Comparison of ENCODE assay signal across 8 cellular contexts in the genomic region with DNA sequence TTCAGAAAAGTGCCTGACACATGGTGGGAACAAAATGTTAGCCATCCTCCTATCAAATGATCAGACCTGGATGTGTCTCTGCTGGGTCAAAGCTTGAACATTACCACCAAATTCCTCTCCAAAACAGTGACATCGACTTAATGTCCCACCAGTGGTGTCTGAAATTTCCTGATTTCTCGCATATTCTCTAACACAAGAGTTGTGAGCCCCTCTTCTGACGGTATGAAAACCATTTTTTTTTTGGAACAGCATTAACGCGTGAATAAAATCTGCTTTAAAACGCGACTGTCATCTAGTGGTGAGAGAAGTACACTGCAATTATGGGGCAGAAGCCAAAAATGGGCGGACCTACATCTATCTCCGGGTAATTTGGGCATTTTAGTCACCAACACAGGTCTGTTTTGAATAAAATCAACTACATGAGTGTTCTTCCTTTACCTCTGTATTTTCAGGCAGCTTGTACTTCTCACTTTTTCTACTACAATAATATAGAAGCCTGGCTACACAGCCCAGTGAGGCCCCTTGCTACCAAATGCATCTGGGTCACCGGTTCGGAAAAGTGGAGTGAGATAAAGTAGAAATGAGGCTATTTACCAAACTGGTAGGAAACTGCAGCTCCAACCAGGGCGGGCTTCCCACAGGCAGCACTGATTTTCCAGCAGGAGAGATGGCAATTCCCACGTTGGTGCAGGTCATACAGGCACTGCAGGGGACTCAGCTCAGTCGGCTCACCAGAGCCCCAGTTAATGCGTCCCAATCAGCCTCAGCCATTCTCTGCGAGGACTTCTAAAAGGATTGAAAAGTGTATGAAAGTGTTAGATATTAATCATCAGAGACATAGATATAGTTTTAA. TPM values are rescaled to one million over a fixed set of nuclear protein-coding genes. Genes with fewer than 3 reads are reported as not detected.
A peak's percentile ranks its signal among the peaks of the same experiment; 100 is the strongest.
DNase-seq lines count a peak whose midpoint lies in the region; ATAC-seq, FAIRE-seq and TF ChIP-seq lines count a peak whose summit lies in the region.

No MANE protein-coding gene starts in this region.

- no peak overlapping the region for H3K27ac ChIP-seq in colonic mucosa
- H3K27ac ChIP-seq in lower lobe of right lung, result no peak overlapping the region
- H3K27ac ChIP-seq in stomach smooth muscle (ENCODE audit: low read length), result no peak overlapping the region

- intact Hi-C loops in colonic mucosa (cut with DNase I), result loop anchor here (10.0 kb wide), 2 partner anchors 461 to 491 kb away; partner anchors contain the start of gene BFSP1
- intact Hi-C loops in lower lobe of right lung (cut with DNase I), result no loop called here

- H3K4me1 Mint-ChIP-seq in T-helper 17 cell, result peaks cover 28% of the 10 kb centered on the region

- peaks cover 20% of the 10 kb centered on the region for H3K27me3 Mint-ChIP-seq in T-helper 17 cell

- no peaks in the 10 kb centered on the region for H3K4me1 ChIP-seq in colonic mucosa
- no peaks in the 10 kb centered on the region for H3K4me1 ChIP-seq in lower lobe of right lung
- peaks cover 2% of the 10 kb centered on the region for H3K4me1 ChIP-seq in stomach smooth muscle (ENCODE audit: control insufficient read depth, insufficient read depth, low read length)

- H3K9me3 ChIP-seq in T-helper 17 cell (ENCODE audit: control insufficient read depth, low read length, poor library complexity, severe bottlenecking) (no peaks in the 10 kb centered on the region), colonic mucosa (no peaks in the 10 kb centered on the region), lower lobe of right lung (no peaks in the 10 kb centered on the region), stomach smooth muscle (ENCODE audit: control insufficient read depth in 2 of 2, low read length in 2 of 2) (no peaks in the 10 kb centered on the region)

- H3K36me3 ChIP-seq in colonic mucosa, result no peaks in the 10 kb centered on the region
- no peaks in the 10 kb centered on the region for H3K36me3 ChIP-seq in lower lobe of right lung
- no peaks in the 10 kb centered on the region for H3K36me3 ChIP-seq in stomach smooth muscle (ENCODE audit: control insufficient read depth in 2 of 2, insufficient read depth in 2 of 2, low read length in 2 of 2)

- FAIRE-seq in GM18507 (lab: Jason Lieb, UNC), result peak; percentile 78

- DNase-seq in Ammon's horn (ENCODE audit: low spot score) (peak; percentile 65), GM18507 (ENCODE audit: extremely low spot score, insufficient read length, low read depth) (no peak), NB4 (ENCODE audit: low read depth) (peak; percentile 64), T-helper 17 cell (peak in 1 of 3 donors; percentile 23), colonic mucosa (peak; percentile 60), lower lobe of right lung (no peak)

- H3K9ac ChIP-seq in colonic mucosa (ENCODE audit: low read depth in 2 of 2, low read length in 2 of 2) (peak overlapping the region in 1 of 2 donors; percentile 46), stomach smooth muscle (ENCODE audit: low read length in 2 of 2) (peak overlapping the region; percentile 21 to 36)

- H3K27ac Mint-ChIP-seq in T-helper 17 cell, result peak overlapping the region; percentile 65

- no peaks in the 10 kb centered on the region for H3K27me3 ChIP-seq in colonic mucosa
- no peaks in the 10 kb centered on the region for H3K27me3 ChIP-seq in lower lobe of right lung (ENCODE audit: low read depth)
- H3K27me3 ChIP-seq in stomach smooth muscle (ENCODE audit: control insufficient read depth in 1 of 2, insufficient read depth in 2 of 2, low read length in 2 of 2), result no peaks in the 10 kb centered on the region

- H3K4me3 ChIP-seq in NB4 (ENCODE audit: low read depth, low read length), result no peak overlapping the region
- no peak overlapping the region for H3K4me3 ChIP-seq in colonic mucosa
- no peak overlapping the region for H3K4me3 ChIP-seq in lower lobe of right lung
- peak overlapping the region in 1 of 2 donors; percentile 29 for H3K4me3 ChIP-seq in stomach smooth muscle (ENCODE audit: low read length in 2 of 2)

- ATAC-seq in T-helper 17 cell (peak; percentile 90), lower lobe of right lung (peak; percentile 81 to 84), HG02623 (IDR thresholded peaks at IDR 0.05; ENCODE audit: unreplicated experiment) (no peak)

- TF ChIP-seq CTCF in NB4 (IDR thresholded peaks at IDR 0.05; ENCODE audit: low read depth, low read length) (peak; percentile 98), colonic mucosa (IDR thresholded peaks at IDR 0.05) (peak; percentile 99), lower lobe of right lung (IDR thresholded peaks at IDR 0.05) (peak; percentile 96)

- no peak for TF ChIP-seq POLR2A in NB4 (IDR thresholded peaks at IDR 0.05; ENCODE audit: extremely low read depth, insufficient read length)

- no peak overlapping the region for H3K4me3 Mint-ChIP-seq in T-helper 17 cell

- peaks cover 6% of the 10 kb centered on the region for H3K36me3 Mint-ChIP-seq in T-helper 17 cell (ENCODE audit: low read depth)

RNA-seq across cellular contexts. Expression of gene MGME1, which starts 27.4 kb away (rescaled TPM):
- total RNA-seq in T-helper 17 cell (10 to 100 TPM; 10.6 to 10.9 TPM), colonic mucosa (10 to 100 TPM; 20.5 to 21.1 TPM), lower lobe of right lung (11.3 TPM)

RNA-seq across cellular contexts. Expression of gene SNX5, which starts 27.6 kb away (rescaled TPM):
- total RNA-seq in T-helper 17 cell (10 to 100 TPM; 63.8 to 71.5 TPM), colonic mucosa (100 to 1,000 TPM; 116 to 119 TPM), lower lobe of right lung (102 TPM)

Comparison
In these comparisons a context has a peak if more than half of its experiments do, and no peak if none do; other contexts are left out.
1. DNase-seq: peak in Ammon's horn (single experiment), NB4 (single experiment) and colonic mucosa (single experiment); none in GM18507 (single experiment) and lower lobe of right lung (single experiment).
2. Peak in every context shown above with its lines, with median percentiles within 50 percentile points of each other: CTCF ChIP-seq.